ENCODE assay signal across 8 cellular contexts in genomic region chr18:32301976-32302743, GRCh38.
DNase-seq lines count a peak whose midpoint lies in the region; ATAC-seq and TF ChIP-seq lines count a peak whose summit lies in the region.

No MANE protein-coding gene starts in this region.

- peak; percentile 36 for DNase-seq in Caki2 (ENCODE audit: low read depth)
- peak; percentile 48 for DNase-seq in LoVo (ENCODE audit: low spot score)
- peak; percentile 96 for DNase-seq in fibroblast of the aortic adventitia (ENCODE audit: low read depth)
- DNase-seq in vagina (ENCODE audit: extremely low spot score in 2 of 2), result no peak
- DNase-seq in NCI-H1436 treated with DMSO at 0.1 percent for 48 hours (lab: John Stamatoyannopoulos, UW), result no peak
- DNase-seq in SK-N-DZ (ENCODE audit: low spot score), result no peak
- no peak for DNase-seq in NCI-H1417 (lab: John Stamatoyannopoulos, UW)

- no peak overlapping the region for H3K4me3 ChIP-seq in fibroblast of the aortic adventitia (ENCODE audit: low read depth, low read length)
- H3K4me3 ChIP-seq in vagina, result no peak overlapping the region

- H3K4me1 ChIP-seq in vagina, result peaks cover 29% of the 10 kb centered on the region

- TF ChIP-seq POLR2A in vagina (IDR thresholded peaks at IDR 0.05), result no peak

- ATAC-seq in GM21529 (IDR thresholded peaks at IDR 0.05; ENCODE audit: unreplicated experiment), result peak; percentile 84

- no peaks in the 10 kb centered on the region for H3K36me3 ChIP-seq in vagina

- intact Hi-C loops in vagina (cut with DNase I), result no loop called here

- no peaks in the 10 kb centered on the region for H3K9me3 ChIP-seq in vagina

- peak overlapping the region; percentile 55 for H3K27ac ChIP-seq in vagina

- TF ChIP-seq CTCF in fibroblast of the aortic adventitia (IDR thresholded peaks at IDR 0.05; ENCODE audit: insufficient read depth, low read length) (no peak), vagina (IDR thresholded peaks at IDR 0.05) (no peak)

- no peaks in the 10 kb centered on the region for H3K27me3 ChIP-seq in vagina

- in situ Hi-C loops in Caki2 (cut with HindIII; ENCODE audit: low pct_unique_long_range_greater_than_20kb, low sequenced_read_pairs), result no loop called here

Comparison
In these comparisons a context has a peak if more than half of its experiments do, and no peak if none do; other contexts are left out.
1. DNase-seq: peak in Caki2 (single experiment), LoVo (single experiment) and fibroblast of the aortic adventitia (single experiment); none in vagina (0 of 2), NCI-H1436 treated with DMSO at 0.1 percent for 48 hours (single experiment), SK-N-DZ (single experiment) and NCI-H1417 (0 of 3).